Comparison of ENCODE assay signal across 8 cellular contexts in genomic region chr12:109927622-109928021, GRCh38. TPM values are rescaled to one million over a fixed set of nuclear protein-coding genes. Genes with fewer than 3 reads are reported as not detected.
DNase-seq lines count a peak whose midpoint lies in the region; ATAC-seq, FAIRE-seq and TF ChIP-seq lines count a peak whose summit lies in the region.

No MANE protein-coding gene starts in this region.

- H3K4me3 ChIP-seq in AG04449 (ENCODE audit: low read depth, low read length) = no peak overlapping the region

- H3K9me3 Mint-ChIP-seq in activated naive CD8-positive, alpha-beta T cell (ENCODE audit: low read depth) = no peaks in the 10 kb centered on the region
- no peaks in the 10 kb centered on the region for H3K9me3 Mint-ChIP-seq in immature natural killer cell

- H3K4me1 Mint-ChIP-seq in activated naive CD8-positive, alpha-beta T cell (ENCODE audit: low read depth) = no peaks in the 10 kb centered on the region
- H3K4me1 Mint-ChIP-seq in immature natural killer cell = peaks cover 0 to 4% of the 10 kb centered on the region in 2 donors

- peak; percentile 56 for FAIRE-seq in GM18507 (lab: Jason Lieb, UNC)

- peak; percentile 75 for TF ChIP-seq CTCF in AG04449 (IDR thresholded peaks at IDR 0.05; ENCODE audit: insufficient read depth, low read length, missing control alignments)

- peaks cover 4% of the 10 kb centered on the region for H3K36me3 Mint-ChIP-seq in activated naive CD8-positive, alpha-beta T cell
- H3K36me3 Mint-ChIP-seq in immature natural killer cell = peaks cover 17 to 24% (median 20%) of the 10 kb centered on the region in 3 donors

- no peak for ATAC-seq in HG02884 (IDR thresholded peaks at IDR 0.05; ENCODE audit: unreplicated experiment)

- POLR2A ChIA-PET in AG04449 (lab: Yijun Ruan, JAX) = no interaction called here

- peak overlapping the region; percentile 47 for H3K27ac Mint-ChIP-seq in activated naive CD8-positive, alpha-beta T cell
- H3K27ac Mint-ChIP-seq in immature natural killer cell = peak overlapping the region in 5 of 6 donors; percentile 22 to 89 (median 58)

- H3K27me3 Mint-ChIP-seq in activated naive CD8-positive, alpha-beta T cell = no peaks in the 10 kb centered on the region
- H3K27me3 Mint-ChIP-seq in immature natural killer cell (ENCODE audit: low read depth in 3 of 3) = peaks cover 0 to 6% (median 1%) of the 10 kb centered on the region in 3 donors

- CTCF ChIA-PET in AG04449 (lab: Yijun Ruan, JAX) = interaction anchor here (0.8 to 12.6 kb wide), 16 partner anchors 10 to 153 kb away, joined by 3 to 159 read pairs (median 4); partner anchors contain the start of gene TCHP

- no peak overlapping the region for H3K4me3 Mint-ChIP-seq in activated naive CD8-positive, alpha-beta T cell
- no peak overlapping the region for H3K4me3 Mint-ChIP-seq in immature natural killer cell

- DNase-seq in AG04449 (ENCODE audit: low read depth, low spot score) (no peak), GM18507 (ENCODE audit: extremely low spot score, insufficient read length, low read depth) (peak; percentile 32), RKO (ENCODE audit: low spot score) (peak; percentile 59), immature natural killer cell (peak; percentile 19 to 50 (median 29)), ecto neural progenitor cell (ENCODE audit: low spot score) (no peak)
- DNase-seq in stimulated activated naive CD4-positive, alpha-beta T cell treated with Interleukin-2 at 50 U/mL for 16 hours (lab: John Stamatoyannopoulos, UW) = peak; percentile 9

RNA-seq across cellular contexts. Expression of gene TCHP, which starts 27.5 kb away (rescaled TPM):
- 10 to 100 TPM in 1 of 3 donors, 1 to 10 TPM in 2; 2.9 to 22.8 (median 9.1) TPM for polyA plus RNA-seq in immature natural killer cell

RNA-seq across cellular contexts. Expression of gene GLTP, which starts 47.3 kb away (rescaled TPM):
- polyA plus RNA-seq in immature natural killer cell = 10 to 100 TPM; 64.8 to 95.1 (median 71.9) TPM

Comparison
In these comparisons a context has a peak if more than half of its experiments do, and no peak if none do; other contexts are left out.
1. DNase-seq: peak in GM18507 (single experiment), RKO (single experiment), immature natural killer cell (3 of 3) and stimulated activated naive CD4-positive, alpha-beta T cell treated with Interleukin-2 at 50 U/mL for 16 hours (single experiment); none in AG04449 (single experiment) and ecto neural progenitor cell (single experiment).